ENCODE assay signal across 1 cellular context in the genomic region with DNA sequence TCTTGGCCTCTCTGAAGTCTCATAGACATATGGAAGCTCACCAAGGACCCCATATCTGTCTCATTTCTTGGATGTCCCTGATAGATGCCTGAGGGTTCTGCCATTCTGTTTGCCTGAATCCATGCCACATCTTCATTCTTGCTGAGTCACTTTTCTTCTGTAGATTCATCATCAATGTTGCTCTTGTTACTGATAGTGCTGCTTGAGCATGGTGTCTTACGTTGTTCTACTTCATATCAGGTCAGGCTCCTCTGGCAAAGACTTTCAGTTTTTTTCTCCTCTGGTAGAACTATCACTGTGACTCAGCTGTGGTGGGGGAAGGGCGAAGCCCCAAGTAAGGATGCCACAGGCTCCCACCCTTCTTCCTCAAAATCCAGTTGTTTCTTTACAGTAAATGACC.
TF ChIP-seq lines count a peak whose summit lies in the region.

No MANE protein-coding gene starts in this region.

TF ChIP-seq in endothelial cell of umbilical vein, 7 proteins besides CTCF, POLR2A, EP300 and RAD21 (continued from another document):
- TF ChIP-seq POLR2AphosphoS5 (IDR thresholded peaks at IDR 0.05; ENCODE audit: insufficient read depth, low read depth, low read length): no peak
